ENCODE assay signal across 8 cellular contexts in genomic region chr1:159881930-159882839, GRCh38. TPM values are rescaled to one million over a fixed set of nuclear protein-coding genes. Genes with fewer than 3 reads are reported as not detected.
DNase-seq lines count a peak whose midpoint lies in the region; ATAC-seq, FAIRE-seq and TF ChIP-seq lines count a peak whose summit lies in the region.

No MANE protein-coding gene starts in this region.

- TF ChIP-seq CTCF in kidney (IDR thresholded peaks at IDR 0.05; ENCODE audit: borderline replicate concordance, extremely low read depth, insufficient read depth): no peak

- no peak overlapping the region for H3K4me3 ChIP-seq in kidney (ENCODE audit: low read length in 2 of 2)

- no peaks in the 10 kb centered on the region for H3K9me3 ChIP-seq in kidney (ENCODE audit: control insufficient read depth in 1 of 2, low read length in 2 of 2)

- no peak for ATAC-seq in GM21360 (IDR thresholded peaks at IDR 0.05; ENCODE audit: unreplicated experiment)
- ATAC-seq in HG03565 (IDR thresholded peaks at IDR 0.05; ENCODE audit: unreplicated experiment): no peak

- intact Hi-C loops in kidney (cut with DNase I): no loop called here

- FAIRE-seq in kidney (lab: Jason Lieb, UNC) (no peak), urothelium cell line (lab: Jason Lieb, UNC) (no peak)

- no peak overlapping the region for H3K9ac ChIP-seq in kidney (ENCODE audit: low read length in 2 of 2)

- H3K27ac ChIP-seq in kidney (ENCODE audit: low read depth in 2 of 2, low read length in 2 of 2): no peak overlapping the region

- no peaks in the 10 kb centered on the region for H3K4me1 ChIP-seq in kidney (ENCODE audit: control insufficient read depth in 1 of 2, insufficient read depth in 1 of 2, low read depth in 1 of 2, low read length in 2 of 2)

- peak; percentile 3 to 8 for DNase-seq in stimulated activated CD4-positive, alpha-beta T cell treated with anti-CD3 and anti-CD28 coated beads, Interleukin-1b, Interleukin-23, amount 100 ng/mL, for 4 hours (ENCODE audit: low read depth in 2 of 2)
- DNase-seq in stimulated activated CD4-positive, alpha-beta T cell treated with anti-CD3 and anti-CD28 coated beads, Interleukin-4, amount 100 ng/mL, for 24 hours: no peak
- DNase-seq in NCI-H2227 (lab: John Stamatoyannopoulos, UW; ENCODE audit: unreplicated experiment) (peak; percentile 94), amniotic stem cell (lab: John Stamatoyannopoulos, UW) (peak; percentile 45), kidney (peak; percentile 96), urothelium cell line (ENCODE audit: low spot score) (peak; percentile 91)

- no peaks in the 10 kb centered on the region for H3K36me3 ChIP-seq in kidney (ENCODE audit: control insufficient read depth in 1 of 2, insufficient read depth in 2 of 2, low read length in 2 of 2)

RNA-seq across cellular contexts. Expression of gene CFAP45, which starts 17.8 kb away (rescaled TPM):
- total RNA-seq in kidney: 1.0 TPM
- polyA plus RNA-seq in kidney (ENCODE audit: insufficient read depth, low read depth, low replicate concordance): 14.2 TPM

RNA-seq across cellular contexts. Expression of gene VSIG8, which starts 19.7 kb away (rescaled TPM):
- not detected for total RNA-seq in kidney
- 8.1 TPM for polyA plus RNA-seq in kidney (ENCODE audit: insufficient read depth, low read depth, low replicate concordance)

RNA-seq across cellular contexts. Expression of gene TAGLN2, which starts 43.1 kb away (rescaled TPM):
- 358 TPM for total RNA-seq in kidney
- polyA plus RNA-seq in kidney (ENCODE audit: insufficient read depth, low read depth, low replicate concordance): 223 TPM

RNA-seq across cellular contexts. Expression of gene SLAMF8, which starts 55.5 kb away (rescaled TPM):
- 12.0 TPM for total RNA-seq in kidney
- 1.8 TPM for polyA plus RNA-seq in kidney (ENCODE audit: insufficient read depth, low read depth, low replicate concordance)
